Comparison of ENCODE assay signal across 25 cellular contexts in the genomic region with DNA sequence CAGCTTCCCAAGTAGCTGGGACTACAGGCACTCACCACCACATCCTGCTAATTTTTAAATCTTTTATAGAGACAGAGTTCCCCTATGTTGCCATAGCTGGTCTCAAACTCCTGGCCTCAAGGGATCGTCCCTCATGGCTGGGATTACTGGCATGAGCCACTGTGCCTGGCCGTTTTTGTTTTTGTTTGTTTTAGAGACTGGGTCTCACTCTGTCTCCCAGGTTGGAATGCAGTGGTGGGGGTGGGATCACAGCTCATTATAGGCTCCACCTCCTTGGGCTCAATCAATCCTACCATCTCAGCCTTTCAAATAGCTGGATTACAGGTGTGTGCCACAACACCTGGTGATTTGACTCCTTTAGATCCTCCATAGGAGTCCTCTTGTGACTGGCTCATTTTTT. TPM values are rescaled to one million over a fixed set of nuclear protein-coding genes. Genes with fewer than 3 reads are reported as not detected.
DNase-seq lines count a peak whose midpoint lies in the region; TF ChIP-seq lines count a peak whose summit lies in the region.
"Had no signal": no experiment of that assay in that cellular context is flagged by ENCODE, and none has a peak within 500 bp of the region (broad histone marks: within the 10 kb centered on the region; RNA-seq: fewer than 3 reads in every experiment).

No MANE protein-coding gene starts in this region.

- H3K9ac ChIP-seq in H9 (ENCODE audit: extremely low read depth, insufficient read length, low read length) = no peak overlapping the region
- H3K9ac ChIP-seq in endodermal cell (ENCODE audit: extremely low read depth, low read length, poor library complexity, severe bottlenecking) = no peak overlapping the region
- no peak overlapping the region for H3K9ac ChIP-seq in colonic mucosa (ENCODE audit: low read depth in 2 of 2, low read length in 2 of 2)
- H3K9ac ChIP-seq: BLaER1 treated with 17β-estradiol and CSF1 and Interleukin-3, amounts not matched to agents 10 nM and 100 nM had no signal

- H3K27ac Mint-ChIP-seq in H9 (no peak overlapping the region), endodermal cell (no peak overlapping the region)
- H3K27ac Mint-ChIP-seq: CD4-positive, alpha-beta T cell had no signal

- WGBS in H9 (ENCODE audit: extremely low coverage, insufficient read length, low lambda C conversion rate) = no CpG with 5 or more reads among the region's 2 CpGs
- WGBS in endodermal cell (ENCODE audit: insufficient coverage in 1 of 2, insufficient read length in 1 of 2), 2 experiments = 57 to 89% methylated on average over 1 to 2 of the region's 2 CpGs

- no peak overlapping the region for H2BK5ac ChIP-seq in H9 (ENCODE audit: insufficient read length, low read length)

- H3K4me2 ChIP-seq in H9 (ENCODE audit: insufficient read depth, insufficient read length, low read length) = no peak overlapping the region
- H3K4me2 ChIP-seq: A549; BLaER1 treated with 17β-estradiol and CSF1 and Interleukin-3, amounts not matched to agents 10 nM and 100 nM had no signal

- no peak overlapping the region for H2BK15ac ChIP-seq in H9 (ENCODE audit: low read depth, low read length)

- no peak overlapping the region for H3K23ac ChIP-seq in H9 (ENCODE audit: insufficient read length, low read depth, low read length)

- no peak overlapping the region for H4K91ac ChIP-seq in H9 (ENCODE audit: insufficient read length, low read depth, low read length)

- no peak overlapping the region for H3K4me3 Mint-ChIP-seq in H9
- no peak overlapping the region for H3K4me3 Mint-ChIP-seq in endodermal cell
- H3K4me3 Mint-ChIP-seq: CD4-positive, alpha-beta T cell had no signal

- no peak overlapping the region for H2AK5ac ChIP-seq in H9 (ENCODE audit: insufficient read length, low read length)

- H3K4me1 ChIP-seq in H9 (ENCODE audit: insufficient read depth, low read length) = no peaks in the 10 kb centered on the region
- no peaks in the 10 kb centered on the region for H3K4me1 ChIP-seq in endodermal cell (ENCODE audit: control insufficient read depth, insufficient read depth, low read length)
- H3K4me1 ChIP-seq in colonic mucosa = no peaks in the 10 kb centered on the region
- H3K4me1 ChIP-seq: A549, Peyer's patch had no signal

- H3K4me3 ChIP-seq in endodermal cell (ENCODE audit: low read length) = no peak overlapping the region
- H3K4me3 ChIP-seq in colonic mucosa = no peak overlapping the region
- H3K4me3 ChIP-seq: A549; BLaER1 treated with 17β-estradiol and CSF1 and Interleukin-3, amounts not matched to agents 10 nM and 100 nM; Peyer's patch; SK-N-MC had no signal

- H3K9me3 ChIP-seq in H9 (ENCODE audit: control insufficient read depth, low read depth, low read length) (no peaks in the 10 kb centered on the region), endodermal cell (ENCODE audit: control insufficient read depth, low read length) (no peaks in the 10 kb centered on the region), colonic mucosa (no peaks in the 10 kb centered on the region)
- H3K9me3 ChIP-seq: Peyer's patch had no signal

- H3K4me1 Mint-ChIP-seq in H9 (peaks cover 19 to 28% of the 10 kb centered on the region in 2 experiments), endodermal cell (peaks cover 17% of the 10 kb centered on the region)

- H2BK20ac ChIP-seq in H9 (ENCODE audit: low read depth, low read length, poor library complexity, severe bottlenecking) = no peak overlapping the region

- H4K8ac ChIP-seq in H9 (replicated peaks; ENCODE audit: insufficient read length, low read depth, low read length) = no peak overlapping the region

- H3K23me2 ChIP-seq in H9 (ENCODE audit: insufficient read length, low read depth, low read length, poor library complexity, severe bottlenecking) = no peaks in the 10 kb centered on the region

- H2BK12ac ChIP-seq in H9 (ENCODE audit: insufficient read length, low read depth, low read length) = no peak overlapping the region

- H3K27ac ChIP-seq in H9 (ENCODE audit: insufficient read length, low read depth, low read length) = no peak overlapping the region
- no peak overlapping the region for H3K27ac ChIP-seq in endodermal cell (ENCODE audit: low read depth, low read length)
- H3K27ac ChIP-seq in colonic mucosa = no peak overlapping the region
- H3K27ac ChIP-seq: A549; BLaER1 treated with 17β-estradiol and CSF1 and Interleukin-3, amounts not matched to agents 10 nM and 100 nM; HL-60; Peyer's patch; SK-N-MC had no signal

- peaks cover 0 to 1% of the 10 kb centered on the region in 2 experiments; a peak in 3 of 5 replicates for H3K9me3 Mint-ChIP-seq in H9
- peaks cover 9% of the 10 kb centered on the region for H3K9me3 Mint-ChIP-seq in endodermal cell
- H3K9me3 Mint-ChIP-seq: CD4-positive, alpha-beta T cell had no signal

- H2BK120ac ChIP-seq in H9 (ENCODE audit: low read depth, low read length, poor library complexity, severe bottlenecking) = no peak overlapping the region

- no peak overlapping the region for H3K14ac ChIP-seq in H9 (ENCODE audit: insufficient read depth, low read length)

- no peaks in the 10 kb centered on the region for H3K79me2 ChIP-seq in H9 (ENCODE audit: insufficient read depth, low read length)

- no peaks in the 10 kb centered on the region; the same call in 1 of the 2 replicates for H3K27me3 Mint-ChIP-seq in H9 (ENCODE audit: low read depth)
- peaks cover 8% of the 10 kb centered on the region for H3K27me3 Mint-ChIP-seq in endodermal cell (ENCODE audit: insufficient read depth)

- H3K36me3 Mint-ChIP-seq in H9 (ENCODE audit: insufficient read depth in 1 of 3, low read depth in 3 of 3) (peaks cover 0 to 3% (median 0%) of the 10 kb centered on the region in 3 experiments; a peak in 1 of 7 replicates), endodermal cell (ENCODE audit: low read depth) (no peaks in the 10 kb centered on the region)

- H4K20me1 ChIP-seq in H9 (ENCODE audit: control insufficient read depth, insufficient read depth, insufficient read length) = no peaks in the 10 kb centered on the region
- H4K20me1 ChIP-seq: BLaER1 treated with 17β-estradiol and CSF1 and Interleukin-3, amounts not matched to agents 10 nM and 100 nM had no signal

- DNase-seq in H9 (peak; percentile 68), NCI-H69 (lab: John Stamatoyannopoulos, UW) (peak; percentile 27), endodermal cell (peak; percentile 87), NCI-H146 (lab: John Stamatoyannopoulos, UW) (no peak), T-helper 9 cell (no peak), HPDE6-E6E7 (ENCODE audit: extremely low spot score) (no peak), colonic mucosa (no peak)
- DNase-seq: AML-193; CD4-positive, alpha-beta T cell; HCEC 1CT; Karpas-422; NCI-H1092; NCI-H1417 treated with DMSO at 0.1 percent for 48 hours; NCI-H187; NCI-H2081 treated with DMSO at 0.1 percent for 48 hours; NCI-H446; NCI-H524 treated with DMSO at 0.1 percent for 48 hours; OCI-M1; Peyer's patch; SIG-M5 had no signal

- H3K36me3 ChIP-seq in endodermal cell (ENCODE audit: control insufficient read depth, insufficient read depth, low read length) (no peaks in the 10 kb centered on the region), colonic mucosa (no peaks in the 10 kb centered on the region)
- H3K36me3 ChIP-seq: BLaER1 treated with 17β-estradiol and CSF1 and Interleukin-3, amounts not matched to agents 10 nM and 100 nM; Peyer's patch had no signal

- no peaks in the 10 kb centered on the region for H3K27me3 ChIP-seq in H9 (ENCODE audit: insufficient read depth, low read length)
- no peaks in the 10 kb centered on the region for H3K27me3 ChIP-seq in endodermal cell (ENCODE audit: control insufficient read depth, insufficient read depth, low read length, poor library complexity, severe bottlenecking)
- H3K27me3 ChIP-seq in colonic mucosa = peaks cover 54% of the 10 kb centered on the region

- H2AFZ ChIP-seq in H9 (ENCODE audit: low read length) = no peak overlapping the region

- H3K79me1 ChIP-seq in H9 (ENCODE audit: insufficient read depth, low read depth, low read length, poor library complexity, severe bottlenecking) = no peaks in the 10 kb centered on the region

- no peak overlapping the region for H3K18ac ChIP-seq in H9 (ENCODE audit: insufficient read length, low read depth, low read length)

- no peak overlapping the region for H3K4ac ChIP-seq in H9 (ENCODE audit: low read depth, low read length)

- no peak overlapping the region for H3K56ac ChIP-seq in H9 (ENCODE audit: insufficient read length, low read depth, low read length)

- TF ChIP-seq CTCF in H9 (conservative IDR thresholded peaks at IDR 0.05) (no peak), endodermal cell (conservative IDR thresholded peaks at IDR 0.05) (no peak), colonic mucosa (IDR thresholded peaks at IDR 0.05) (no peak)

- H3T11ph ChIP-seq in H9 (ENCODE audit: low read length) = no peak overlapping the region

- H4K5ac ChIP-seq in H9 (ENCODE audit: insufficient read length, low read depth, low read length) = no peak overlapping the region

- intact Hi-C loops in colonic mucosa (cut with DNase I) = no loop called here

RNA-seq across cellular contexts. Expression of a gene that starts 19.5 kb away (rescaled TPM):
- total RNA-seq in H9 (2021) (29.1 and 31.8 TPM in 2 replicates), endodermal cell (10 to 100 TPM; 14.1 to 27.0 TPM), colonic mucosa (1 to 10 TPM; 1.7 to 5.8 TPM)
- polyA plus RNA-seq in endodermal cell (2013, experiment 1 of 2) = 17.0 TPM
- 17.5 TPM for polyA plus RNA-seq in endodermal cell (2013, experiment 2 of 2)
- total RNA-seq: HT-29 had no signal

Comparison
In these comparisons a context has a peak if more than half of its experiments do, and no peak if none do; other contexts are left out.
1. DNase-seq: peak in H9 (single experiment), NCI-H69 (single experiment) and endodermal cell (single experiment); none in NCI-H146 (single experiment), T-helper 9 cell (single experiment), HPDE6-E6E7 (single experiment) and colonic mucosa (single experiment).